8 cellular contexts compared by ENCODE assay signal in the genomic region with DNA sequence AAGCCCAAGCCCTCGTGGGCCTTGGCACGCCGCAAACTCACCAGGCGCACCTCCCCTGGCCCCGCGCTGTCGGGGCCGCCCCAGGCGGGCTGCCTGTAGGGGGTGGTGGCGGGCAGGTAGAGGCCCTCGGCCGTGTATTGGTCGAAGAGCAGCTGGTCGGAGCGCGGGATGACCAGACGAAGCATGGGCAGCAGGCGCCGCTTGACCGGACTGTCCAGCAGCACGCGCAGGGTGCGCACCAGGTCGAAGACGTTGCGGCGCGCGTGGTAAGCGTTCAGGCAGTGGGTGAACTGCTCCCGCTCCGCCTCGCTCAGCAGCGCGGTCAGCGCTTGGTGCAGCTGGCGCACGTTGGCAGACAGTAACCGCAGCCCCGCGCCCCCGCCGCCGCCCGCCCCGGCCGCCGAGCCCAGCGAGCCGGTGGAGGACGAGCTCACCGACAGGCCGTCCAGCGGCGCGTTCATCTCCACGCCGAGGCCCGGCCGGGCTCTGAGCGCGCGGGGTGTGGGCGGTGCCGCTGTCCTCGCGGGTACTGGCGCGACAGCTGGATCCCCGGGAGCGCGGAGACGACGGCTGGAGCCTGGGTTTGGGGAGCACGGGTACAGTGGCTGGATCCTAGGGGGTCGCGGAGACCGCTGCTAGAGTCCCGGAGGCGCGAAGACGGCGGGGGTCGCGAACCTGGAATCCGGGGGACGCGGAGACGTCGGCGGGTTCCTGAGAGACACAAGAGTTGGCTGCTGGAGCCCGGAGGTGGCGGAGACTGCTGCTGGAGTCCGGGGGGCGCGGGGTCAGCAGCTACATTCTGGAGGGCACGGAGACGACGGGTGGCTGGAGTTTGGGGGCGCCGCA. TPM values are rescaled to one million over a fixed set of nuclear protein-coding genes. Genes with fewer than 3 reads are reported as not detected.
A peak's percentile ranks its signal among the peaks of the same experiment; 100 is the strongest.
DNase-seq lines count a peak whose midpoint lies in the region; ATAC-seq and TF ChIP-seq lines count a peak whose summit lies in the region.

No MANE protein-coding gene starts in this region.

- H3K27ac Mint-ChIP-seq in T-cell = peak overlapping the region in 1 of 2 donors; percentile 78

- H3K36me3 ChIP-seq in body of pancreas (replicated peaks in 1 of 2; ENCODE audit: insufficient read depth in 1 of 2, low read depth in 2 of 2) (no peaks in the 10 kb centered on the region), iPS-18a (ENCODE audit: control insufficient read depth, low read depth, low read length) (no peaks in the 10 kb centered on the region), sigmoid colon (no peaks in the 10 kb centered on the region)

- TF ChIP-seq POLR2A in body of pancreas (IDR thresholded peaks at IDR 0.05) (peak in 1 of 3 donors; percentile 23), sigmoid colon (IDR thresholded peaks at IDR 0.05) (no peak)

- intact Hi-C loops in body of pancreas (cut with DNase I) = no loop called here
- intact Hi-C loops in sigmoid colon (cut with DNase I) = loop anchor here (2.0 to 5.0 kb wide), 4 partner anchors 82 to 513 kb away; partner anchors contain the start of gene ATP6V1G1

- DNase-seq in NCI-H510A treated with DMSO at 0.1 percent for 48 hours (lab: John Stamatoyannopoulos, UW) (peak; percentile 32), NCI-H510A (lab: John Stamatoyannopoulos, UW) (no peak), T-cell (peak in 16 of 34 experiments; percentile 13 to 54 (median 24)), body of pancreas (peak; percentile 62 to 70 (median 66)), sigmoid colon (peak; percentile 80), AML-193 (lab: John Stamatoyannopoulos, UW) (no peak)

- ATAC-seq in T-cell (replicated peaks in 1 of 4) (peak; percentile 13 to 45 (median 37)), body of pancreas (peak; percentile 54), HG03097 (IDR thresholded peaks at IDR 0.05; ENCODE audit: low FRiP score, unreplicated experiment) (no peak)

- H3K36me3 Mint-ChIP-seq in T-cell = no peaks in the 10 kb centered on the region

- H3K27me3 ChIP-seq in body of pancreas (no peaks in the 10 kb centered on the region), iPS-18a (ENCODE audit: control insufficient read depth, insufficient read depth, low read length) (peaks cover 27% of the 10 kb centered on the region), sigmoid colon (no peaks in the 10 kb centered on the region)

- H3K4me1 Mint-ChIP-seq in T-cell = peaks cover 18 to 40% (median 40%) of the 10 kb centered on the region in 3 donors

- peaks cover 40% of the 10 kb centered on the region for H3K4me1 ChIP-seq in body of pancreas
- peaks cover 42% of the 10 kb centered on the region for H3K4me1 ChIP-seq in iPS-18a (ENCODE audit: control insufficient read depth, low read depth, low read length)
- H3K4me1 ChIP-seq in sigmoid colon = peaks cover 0 to 61% (median 35%) of the 10 kb centered on the region in 4 donors

- POLR2A ChIA-PET in T-cell (lab: Charles Lee) = interaction anchor here in 1 of 2 donors (0.7 kb wide), 1 partner anchor 88 kb away, joined by 3 read pairs; no protein-coding TSS in a partner anchor

- TF ChIP-seq EP300 in sigmoid colon (IDR thresholded peaks at IDR 0.05) = no peak

- peak; percentile 17 to 55 (median 44) for TF ChIP-seq CTCF in body of pancreas (IDR thresholded peaks at IDR 0.05)
- TF ChIP-seq CTCF in sigmoid colon (IDR thresholded peaks at IDR 0.05) = peak in 3 of 4 experiments; percentile 31 to 55 (median 54)

- H3K27ac ChIP-seq in body of pancreas = peak overlapping the region; percentile 52 to 74 (median 62)
- H3K27ac ChIP-seq in iPS-18a (ENCODE audit: low read length) = no peak overlapping the region
- H3K27ac ChIP-seq in sigmoid colon = peak overlapping the region; percentile 80 to 93 (median 88)

- H3K4me3 ChIP-seq in body of pancreas (peak overlapping the region; percentile 40 to 68), iPS-18a (ENCODE audit: low read length) (peak overlapping the region; percentile 75), sigmoid colon (peak overlapping the region; percentile 57 to 86 (median 70))

- peak overlapping the region; percentile 30 for H3K9ac ChIP-seq in iPS-18a (ENCODE audit: low read length)

- peak overlapping the region; percentile 77 to 79 (median 78) for H3K4me3 Mint-ChIP-seq in T-cell

- no peaks in the 10 kb centered on the region for H3K9me3 ChIP-seq in body of pancreas
- no peaks in the 10 kb centered on the region for H3K9me3 ChIP-seq in iPS-18a (ENCODE audit: control insufficient read depth, low read depth, low read length)
- H3K9me3 ChIP-seq in sigmoid colon = no peaks in the 10 kb centered on the region

- H3K27me3 Mint-ChIP-seq in T-cell = peaks cover 15 to 25% of the 10 kb centered on the region in 2 donors

- CTCF ChIA-PET in T-cell (lab: Charles Lee) = interaction anchor here (0.6 to 2.2 kb wide), 10 partner anchors 12 to 149 kb away, joined by 3 to 7 read pairs (median 4); no protein-coding TSS in a partner anchor

- H3K9me3 Mint-ChIP-seq in T-cell = no peaks in the 10 kb centered on the region

- WGBS in body of pancreas, 2 donors = 4 to 40% methylated on average over 1 to 68 of the region's 101 CpGs
- 9 to 14% methylated on average over 101 of the region's 101 CpGs for WGBS in sigmoid colon, 2 donors

RNA-seq across cellular contexts. Expression of gene WHRN, which starts 0.7 kb away (rescaled TPM):
- total RNA-seq in T-cell (10 to 100 TPM; 11.4 to 46.0 (median 13.0) TPM), body of pancreas (10 to 100 TPM; 13.5 to 15.6 TPM), sigmoid colon (1 to 10 TPM; 4.6 to 7.8 (median 6.3) TPM)
- polyA plus RNA-seq in sigmoid colon = 1 to 10 TPM in 2 of 3 donors, under 1 TPM in 1; 0.60 to 6.4 (median 1.4) TPM

Comparison
In these comparisons a context has a peak if more than half of its experiments do, and no peak if none do; other contexts are left out.
1. DNase-seq: peak in NCI-H510A treated with DMSO at 0.1 percent for 48 hours (single experiment), body of pancreas (4 of 4) and sigmoid colon (single experiment); none in NCI-H510A (single experiment) and AML-193 (0 of 2).
2. Peak in every context shown above with its lines, with median percentiles within 50 percentile points of each other: H3K4me3 ChIP-seq.